ENCODE assay signal across 22 cellular contexts in genomic region chr18:11785444-11786055, GRCh38.
A peak's percentile ranks its signal among the peaks of the same experiment; 100 is the strongest.
DNase-seq lines count a peak whose midpoint lies in the region; TF ChIP-seq lines count a peak whose summit lies in the region.
"Had no signal": no experiment of that assay in that cellular context is flagged by ENCODE, and none has a peak within 500 bp of the region (broad histone marks: within the 10 kb centered on the region; RNA-seq: fewer than 3 reads in every experiment).

No MANE protein-coding gene starts in this region.

- no peak overlapping the region for H3K9ac ChIP-seq in H9 (ENCODE audit: extremely low read depth, insufficient read length, low read length)

- H4K20me1 ChIP-seq in H9 (ENCODE audit: control insufficient read depth, insufficient read depth, insufficient read length) = no peaks in the 10 kb centered on the region

- H2BK5ac ChIP-seq in H9 (ENCODE audit: insufficient read length, low read length) = no peak overlapping the region

- peak overlapping the region; percentile 6 for H3K4me3 ChIP-seq in ectodermal cell (ENCODE audit: insufficient read depth, low read depth, low read length)
- no peak overlapping the region for H3K4me3 ChIP-seq in spleen
- no peak overlapping the region for H3K4me3 ChIP-seq in thyroid gland (replicated peaks in 1 of 3)
- H3K4me3 ChIP-seq in uterus = no peak overlapping the region
- H3K4me3 ChIP-seq: tibial nerve had no signal

- H3K79me2 ChIP-seq in H9 (ENCODE audit: insufficient read depth, low read length) = no peaks in the 10 kb centered on the region

- no peak overlapping the region for H4K91ac ChIP-seq in H9 (ENCODE audit: insufficient read length, low read depth, low read length)

- peak overlapping the region; percentile 23 to 47; a peak in 3 of 5 replicates for H3K4me3 Mint-ChIP-seq in H9
- H3K4me3 Mint-ChIP-seq in nephron = peak overlapping the region; percentile 70 to 72 (median 70)
- no peak overlapping the region for H3K4me3 Mint-ChIP-seq in osteocyte (ENCODE audit: unreplicated experiment)
- H3K4me3 Mint-ChIP-seq: activated T-helper 1 cell treated with anti-CD3 and anti-CD28 coated beads, Interleukin-12 subunit alpha, Interleukin-12 subunit beta, Interleukin-2, Interleukin-4 antibody, amounts not matched to agents 30 ng/mL and 10 ng/mL and 1 ng/mL, durations not matched to agents 14 hours and 24 hours and 36 hours; memory B cell; T-cell had no signal

- H3K27ac ChIP-seq in H9 (ENCODE audit: insufficient read length, low read depth, low read length) = no peak overlapping the region
- peak overlapping the region; percentile 55 for H3K27ac ChIP-seq in ectodermal cell (ENCODE audit: insufficient read depth, low read depth, low read length, poor library complexity, severe bottlenecking)
- H3K27ac ChIP-seq in spleen = no peak overlapping the region
- no peak overlapping the region for H3K27ac ChIP-seq in thyroid gland
- H3K27ac ChIP-seq in uterus = no peak overlapping the region
- H3K27ac ChIP-seq: neutrophil had no signal

- H4K5ac ChIP-seq in H9 (ENCODE audit: insufficient read length, low read depth, low read length) = no peak overlapping the region

- no peak overlapping the region for H2AFZ ChIP-seq in H9 (ENCODE audit: low read length)

- peaks cover 14% of the 10 kb centered on the region; the same call in 1 of the 2 replicates for H3K4me1 ChIP-seq in H9 (ENCODE audit: insufficient read depth, low read length)
- H3K4me1 ChIP-seq in ectodermal cell (ENCODE audit: control insufficient read depth, insufficient read depth, low read length) = peaks cover 36% of the 10 kb centered on the region
- peaks cover 0 to 9% (median 0%) of the 10 kb centered on the region in 6 donors for H3K4me1 ChIP-seq in spleen
- H3K4me1 ChIP-seq in thyroid gland = peaks cover 0 to 22% of the 10 kb centered on the region in 2 donors
- no peaks in the 10 kb centered on the region for H3K4me1 ChIP-seq in uterus

- no peaks in the 10 kb centered on the region for H3K23me2 ChIP-seq in H9 (ENCODE audit: insufficient read length, low read depth, low read length, poor library complexity, severe bottlenecking)

- TF ChIP-seq POLR2A in spleen (IDR thresholded peaks at IDR 0.05) (no peak), thyroid gland (IDR thresholded peaks at IDR 0.05) (no peak), uterus (IDR thresholded peaks at IDR 0.05) (no peak)

- H3K27me3 Mint-ChIP-seq in H9 (ENCODE audit: low read depth) (no peaks in the 10 kb centered on the region), nephron (ENCODE audit: low read depth) (no peaks in the 10 kb centered on the region), osteocyte (ENCODE audit: unreplicated experiment) (peaks cover 55% of the 10 kb centered on the region)

- no peak overlapping the region for H2BK120ac ChIP-seq in H9 (ENCODE audit: low read depth, low read length, poor library complexity, severe bottlenecking)

- no peak overlapping the region for H4K8ac ChIP-seq in H9 (replicated peaks; ENCODE audit: insufficient read length, low read depth, low read length)

- no peaks in the 10 kb centered on the region for H3K79me1 ChIP-seq in H9 (ENCODE audit: insufficient read depth, low read depth, low read length, poor library complexity, severe bottlenecking)

- H2BK15ac ChIP-seq in H9 (ENCODE audit: low read depth, low read length) = no peak overlapping the region

- intact Hi-C loops in spleen (cut with DNase I; ENCODE audit: low total_unique reads) (no loop called here), thyroid gland (cut with DNase I) (no loop called here), uterus (cut with DNase I; ENCODE audit: low total_unique reads) (no loop called here)

- no peak overlapping the region for H3K56ac ChIP-seq in H9 (ENCODE audit: insufficient read length, low read depth, low read length)

- DNase-seq in Ammon's horn (ENCODE audit: low spot score) (peak; percentile 30), H9 (peak; percentile 55), spleen (no peak), thyroid gland (no peak), uterus (no peak), osteocyte (ENCODE audit: extremely low spot score, unreplicated experiment) (no peak)
- DNase-seq: DMS79 treated with DMSO at 0.1 percent for 48 hours; hippocampal formation; Kasumi-1; kidney glomerular epithelial cell; NCI-H1105; NCI-H2107; NCI-H69; SHP77; stimulated activated naive CD4-positive, alpha-beta T cell; T-cell had no signal

- no peak overlapping the region for H3K4ac ChIP-seq in H9 (ENCODE audit: low read depth, low read length)

- no CpG with 5 or more reads among the region's 9 CpGs for WGBS in H9 (ENCODE audit: extremely low coverage, insufficient read length, low lambda C conversion rate)
- WGBS in ectodermal cell, 2 experiments = 9 to 10% methylated on average over 9 of the region's 9 CpGs
- WGBS in spleen, 5 donors = 20 to 41% (median 28%) methylated on average over 9 of the region's 9 CpGs
- 22 to 25% methylated on average over 9 of the region's 9 CpGs for WGBS in thyroid gland, 2 donors

- no peak overlapping the region for H2BK20ac ChIP-seq in H9 (ENCODE audit: low read depth, low read length, poor library complexity, severe bottlenecking)

- no peak overlapping the region for H3T11ph ChIP-seq in H9 (ENCODE audit: low read length)

- no peak overlapping the region for H2AK5ac ChIP-seq in H9 (ENCODE audit: insufficient read length, low read length)

- H3K9me3 Mint-ChIP-seq in H9 (no peaks in the 10 kb centered on the region), nephron (no peaks in the 10 kb centered on the region), osteocyte (ENCODE audit: unreplicated experiment) (no peaks in the 10 kb centered on the region)
- H3K9me3 Mint-ChIP-seq: activated T-helper 1 cell treated with anti-CD3 and anti-CD28 coated beads, Interleukin-12 subunit alpha, Interleukin-12 subunit beta, Interleukin-2, Interleukin-4 antibody, amounts not matched to agents 30 ng/mL and 10 ng/mL and 1 ng/mL, durations not matched to agents 14 hours and 24 hours and 36 hours; memory B cell; T-cell had no signal

- no peak for TF ChIP-seq CTCF in H9 (conservative IDR thresholded peaks at IDR 0.05)
- no peak for TF ChIP-seq CTCF in nephron (IDR thresholded peaks at IDR 0.05; ENCODE audit: unreplicated experiment in 3 of 3)
- no peak for TF ChIP-seq CTCF in spleen (IDR thresholded peaks at IDR 0.05 in 8 of 11, conservative IDR thresholded peaks at IDR 0.05 in 3 of 11)
- TF ChIP-seq CTCF in thyroid gland (IDR thresholded peaks at IDR 0.05) = no peak
- TF ChIP-seq CTCF in uterus (IDR thresholded peaks at IDR 0.05) = no peak
- TF ChIP-seq CTCF in osteocyte (IDR thresholded peaks at IDR 0.05) = no peak

- H3K36me3 ChIP-seq in ectodermal cell (ENCODE audit: control insufficient read depth, insufficient read depth, low read length) = no peaks in the 10 kb centered on the region
- H3K36me3 ChIP-seq in spleen = no peaks in the 10 kb centered on the region
- H3K36me3 ChIP-seq in thyroid gland = no peaks in the 10 kb centered on the region
- no peaks in the 10 kb centered on the region for H3K36me3 ChIP-seq in uterus
- H3K36me3 ChIP-seq: neutrophil, tibial nerve had no signal

- no peak overlapping the region for H3K23ac ChIP-seq in H9 (ENCODE audit: insufficient read length, low read depth, low read length)

- no peak overlapping the region for H3K18ac ChIP-seq in H9 (ENCODE audit: insufficient read length, low read depth, low read length)

- H3K4me1 Mint-ChIP-seq in H9 = peaks cover 55 to 62% of the 10 kb centered on the region in 2 experiments
- peaks cover 28% of the 10 kb centered on the region for H3K4me1 Mint-ChIP-seq in nephron
- H3K4me1 Mint-ChIP-seq in osteocyte (ENCODE audit: unreplicated experiment) = peaks cover 4% of the 10 kb centered on the region

- no peaks in the 10 kb centered on the region for H3K9me3 ChIP-seq in H9 (ENCODE audit: control insufficient read depth, low read depth, low read length)
- H3K9me3 ChIP-seq in ectodermal cell (ENCODE audit: control insufficient read depth, low read length) = no peaks in the 10 kb centered on the region
- H3K9me3 ChIP-seq in spleen = no peaks in the 10 kb centered on the region
- H3K9me3 ChIP-seq in thyroid gland = no peaks in the 10 kb centered on the region
- no peaks in the 10 kb centered on the region for H3K9me3 ChIP-seq in uterus
- H3K9me3 ChIP-seq: neutrophil, tibial nerve had no signal

- H3K27ac Mint-ChIP-seq in H9 = peak overlapping the region; percentile 60 to 74 (median 67); a peak in 6 of 7 replicates
- H3K27ac Mint-ChIP-seq in nephron = peak overlapping the region; percentile 76 to 89 (median 83)
- H3K27ac Mint-ChIP-seq in osteocyte (ENCODE audit: unreplicated experiment) = no peak overlapping the region
- H3K27ac Mint-ChIP-seq: activated T-helper 1 cell treated with anti-CD3 and anti-CD28 coated beads, Interleukin-12 subunit alpha, Interleukin-12 subunit beta, Interleukin-2, Interleukin-4 antibody, amounts not matched to agents 30 ng/mL and 10 ng/mL and 1 ng/mL, durations not matched to agents 14 hours and 24 hours and 36 hours; memory B cell; T-cell had no signal

- H3K27me3 ChIP-seq in H9 (ENCODE audit: insufficient read depth, low read length) = no peaks in the 10 kb centered on the region
- H3K27me3 ChIP-seq in ectodermal cell (ENCODE audit: control insufficient read depth, insufficient read depth, low read length, poor library complexity, severe bottlenecking) = no peaks in the 10 kb centered on the region
- H3K27me3 ChIP-seq in spleen (replicated peaks in 1 of 7) = peaks cover 0 to 14% (median 0%) of the 10 kb centered on the region in 7 donors
- H3K27me3 ChIP-seq in thyroid gland = no peaks in the 10 kb centered on the region
- H3K27me3 ChIP-seq in uterus = no peaks in the 10 kb centered on the region
- H3K27me3 ChIP-seq: tibial nerve had no signal

- H2BK12ac ChIP-seq in H9 (ENCODE audit: insufficient read length, low read depth, low read length) = no peak overlapping the region

- H3K36me3 Mint-ChIP-seq in H9 (ENCODE audit: insufficient read depth in 1 of 3, low read depth in 3 of 3) (no peaks in the 10 kb centered on the region), nephron (ENCODE audit: low read depth) (no peaks in the 10 kb centered on the region), osteocyte (ENCODE audit: unreplicated experiment) (no peaks in the 10 kb centered on the region)
- H3K36me3 Mint-ChIP-seq: memory B cell, T-cell had no signal

- no peak overlapping the region for H3K14ac ChIP-seq in H9 (ENCODE audit: insufficient read depth, low read length)

- peak overlapping the region; percentile 32 for H3K4me2 ChIP-seq in H9 (ENCODE audit: insufficient read depth, insufficient read length, low read length)

Comparison
In these comparisons a context has a peak if more than half of its experiments do, and no peak if none do; other contexts are left out.
1. DNase-seq: peak in Ammon's horn (single experiment) and H9 (single experiment); none in spleen (single experiment), thyroid gland (0 of 2), uterus (0 of 2) and osteocyte (single experiment).